Comparison of ENCODE assay signal across 1 cellular context in the genomic region with DNA sequence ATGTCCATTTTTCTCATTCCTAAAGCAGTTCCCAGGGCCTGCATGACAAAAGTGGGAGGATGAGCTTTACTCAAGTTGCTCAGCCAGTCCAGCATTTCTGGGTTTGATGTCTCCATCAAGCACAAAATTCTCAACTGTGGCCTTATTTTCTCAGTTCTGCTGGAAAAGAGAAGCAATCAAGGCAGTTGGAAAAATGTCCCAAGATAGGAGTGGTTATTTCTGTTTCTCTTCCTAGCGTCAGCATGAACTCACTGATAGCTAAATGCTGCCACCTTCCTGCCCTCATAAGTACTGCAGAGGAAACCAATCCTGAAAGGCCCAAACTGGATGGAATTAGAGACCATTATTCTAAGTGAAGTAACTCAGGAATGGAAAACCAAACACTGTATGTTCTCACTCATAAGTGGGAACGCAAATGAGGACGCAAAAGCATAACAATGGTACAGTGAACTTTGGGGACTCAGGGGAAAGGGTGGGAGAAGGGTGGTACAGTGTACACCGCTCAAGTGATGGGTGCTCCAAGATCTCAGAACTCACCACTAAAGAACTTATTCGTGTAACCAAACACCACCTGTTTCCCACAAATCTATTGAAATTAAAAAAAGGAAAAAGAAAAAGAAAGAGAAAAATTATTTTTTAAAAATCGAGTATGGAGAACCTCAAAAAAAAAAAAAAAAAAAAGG.
TF ChIP-seq lines count a peak whose summit lies in the region.

No MANE protein-coding gene starts in this region.

TF ChIP-seq in HepG2, 621 proteins besides CTCF, POLR2A, EP300 and RAD21 (continued from another document and continues in another):
- TF ChIP-seq, protein P1, sequence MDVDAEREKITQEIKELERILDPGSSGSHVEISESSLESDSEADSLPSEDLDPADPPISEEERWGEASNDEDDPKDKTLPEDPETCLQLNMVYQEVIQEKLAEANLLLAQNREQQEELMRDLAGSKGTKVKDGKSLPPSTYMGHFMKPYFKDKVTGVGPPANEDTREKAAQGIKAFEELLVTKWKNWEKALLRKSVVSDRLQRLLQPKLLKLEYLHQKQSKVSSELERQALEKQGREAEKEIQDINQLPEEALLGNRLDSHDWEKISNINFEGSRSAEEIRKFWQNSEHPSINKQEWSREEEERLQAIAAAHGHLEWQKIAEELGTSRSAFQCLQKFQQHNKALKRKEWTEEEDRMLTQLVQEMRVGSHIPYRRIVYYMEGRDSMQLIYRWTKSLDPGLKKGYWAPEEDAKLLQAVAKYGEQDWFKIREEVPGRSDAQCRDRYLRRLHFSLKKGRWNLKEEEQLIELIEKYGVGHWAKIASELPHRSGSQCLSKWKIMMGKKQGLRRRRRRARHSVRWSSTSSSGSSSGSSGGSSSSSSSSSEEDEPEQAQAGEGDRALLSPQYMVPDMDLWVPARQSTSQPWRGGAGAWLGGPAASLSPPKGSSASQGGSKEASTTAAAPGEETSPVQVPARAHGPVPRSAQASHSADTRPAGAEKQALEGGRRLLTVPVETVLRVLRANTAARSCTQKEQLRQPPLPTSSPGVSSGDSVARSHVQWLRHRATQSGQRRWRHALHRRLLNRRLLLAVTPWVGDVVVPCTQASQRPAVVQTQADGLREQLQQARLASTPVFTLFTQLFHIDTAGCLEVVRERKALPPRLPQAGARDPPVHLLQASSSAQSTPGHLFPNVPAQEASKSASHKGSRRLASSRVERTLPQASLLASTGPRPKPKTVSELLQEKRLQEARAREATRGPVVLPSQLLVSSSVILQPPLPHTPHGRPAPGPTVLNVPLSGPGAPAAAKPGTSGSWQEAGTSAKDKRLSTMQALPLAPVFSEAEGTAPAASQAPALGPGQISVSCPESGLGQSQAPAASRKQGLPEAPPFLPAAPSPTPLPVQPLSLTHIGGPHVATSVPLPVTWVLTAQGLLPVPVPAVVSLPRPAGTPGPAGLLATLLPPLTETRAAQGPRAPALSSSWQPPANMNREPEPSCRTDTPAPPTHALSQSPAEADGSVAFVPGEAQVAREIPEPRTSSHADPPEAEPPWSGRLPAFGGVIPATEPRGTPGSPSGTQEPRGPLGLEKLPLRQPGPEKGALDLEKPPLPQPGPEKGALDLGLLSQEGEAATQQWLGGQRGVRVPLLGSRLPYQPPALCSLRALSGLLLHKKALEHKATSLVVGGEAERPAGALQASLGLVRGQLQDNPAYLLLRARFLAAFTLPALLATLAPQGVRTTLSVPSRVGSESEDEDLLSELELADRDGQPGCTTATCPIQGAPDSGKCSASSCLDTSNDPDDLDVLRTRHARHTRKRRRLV (CRISPR knock-in tag; IDR thresholded peaks at IDR 0.05) = no peak
- no peak for TF ChIP-seq DMAP1 (CRISPR knock-in tag; IDR thresholded peaks at IDR 0.05)
- TF ChIP-seq, protein P2, sequence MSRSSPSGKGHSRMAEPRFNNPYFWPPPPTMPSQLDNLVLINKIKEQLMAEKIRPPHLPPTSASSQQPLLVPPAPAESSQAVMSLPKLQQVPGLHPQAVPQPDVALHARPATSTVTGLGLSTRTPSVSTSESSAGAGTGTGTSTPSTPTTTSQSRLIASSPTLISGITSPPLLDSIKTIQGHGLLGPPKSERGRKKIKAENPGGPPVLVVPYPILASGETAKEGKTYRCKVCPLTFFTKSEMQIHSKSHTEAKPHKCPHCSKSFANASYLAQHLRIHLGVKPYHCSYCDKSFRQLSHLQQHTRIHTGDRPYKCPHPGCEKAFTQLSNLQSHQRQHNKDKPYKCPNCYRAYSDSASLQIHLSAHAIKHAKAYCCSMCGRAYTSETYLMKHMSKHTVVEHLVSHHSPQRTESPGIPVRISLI (CRISPR knock-in tag; IDR thresholded peaks at IDR 0.05; ENCODE audit: borderline replicate concordance) = peak; percentile 76; the same call in 1 of the 2 replicates
- TF ChIP-seq, protein P3, sequence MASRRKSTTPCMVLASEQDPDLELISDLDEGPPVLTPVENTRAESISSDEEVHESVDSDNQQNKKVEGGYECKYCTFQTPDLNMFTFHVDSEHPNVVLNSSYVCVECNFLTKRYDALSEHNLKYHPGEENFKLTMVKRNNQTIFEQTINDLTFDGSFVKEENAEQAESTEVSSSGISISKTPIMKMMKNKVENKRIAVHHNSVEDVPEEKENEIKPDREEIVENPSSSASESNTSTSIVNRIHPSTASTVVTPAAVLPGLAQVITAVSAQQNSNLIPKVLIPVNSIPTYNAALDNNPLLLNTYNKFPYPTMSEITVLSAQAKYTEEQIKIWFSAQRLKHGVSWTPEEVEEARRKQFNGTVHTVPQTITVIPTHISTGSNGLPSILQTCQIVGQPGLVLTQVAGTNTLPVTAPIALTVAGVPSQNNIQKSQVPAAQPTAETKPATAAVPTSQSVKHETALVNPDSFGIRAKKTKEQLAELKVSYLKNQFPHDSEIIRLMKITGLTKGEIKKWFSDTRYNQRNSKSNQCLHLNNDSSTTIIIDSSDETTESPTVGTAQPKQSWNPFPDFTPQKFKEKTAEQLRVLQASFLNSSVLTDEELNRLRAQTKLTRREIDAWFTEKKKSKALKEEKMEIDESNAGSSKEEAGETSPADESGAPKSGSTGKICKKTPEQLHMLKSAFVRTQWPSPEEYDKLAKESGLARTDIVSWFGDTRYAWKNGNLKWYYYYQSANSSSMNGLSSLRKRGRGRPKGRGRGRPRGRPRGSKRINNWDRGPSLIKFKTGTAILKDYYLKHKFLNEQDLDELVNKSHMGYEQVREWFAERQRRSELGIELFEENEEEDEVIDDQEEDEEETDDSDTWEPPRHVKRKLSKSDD (CRISPR knock-in tag; IDR thresholded peaks at IDR 0.05; ENCODE audit: low read depth) = no peak
- no peak for TF ChIP-seq ZNF616 (CRISPR knock-in tag; IDR thresholded peaks at IDR 0.05; ENCODE audit: low read depth)
- TF ChIP-seq, protein P4, sequence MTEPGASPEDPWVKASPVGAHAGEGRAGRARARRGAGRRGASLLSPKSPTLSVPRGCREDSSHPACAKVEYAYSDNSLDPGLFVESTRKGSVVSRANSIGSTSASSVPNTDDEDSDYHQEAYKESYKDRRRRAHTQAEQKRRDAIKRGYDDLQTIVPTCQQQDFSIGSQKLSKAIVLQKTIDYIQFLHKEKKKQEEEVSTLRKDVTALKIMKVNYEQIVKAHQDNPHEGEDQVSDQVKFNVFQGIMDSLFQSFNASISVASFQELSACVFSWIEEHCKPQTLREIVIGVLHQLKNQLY (CRISPR knock-in tag; IDR thresholded peaks at IDR 0.05) = no peak
- no peak for TF ChIP-seq HOXA5 (CRISPR knock-in tag; IDR thresholded peaks at IDR 0.05)
- TF ChIP-seq, protein P5, sequence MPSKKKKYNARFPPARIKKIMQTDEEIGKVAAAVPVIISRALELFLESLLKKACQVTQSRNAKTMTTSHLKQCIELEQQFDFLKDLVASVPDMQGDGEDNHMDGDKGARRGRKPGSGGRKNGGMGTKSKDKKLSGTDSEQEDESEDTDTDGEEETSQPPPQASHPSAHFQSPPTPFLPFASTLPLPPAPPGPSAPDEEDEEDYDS (CRISPR knock-in tag; IDR thresholded peaks at IDR 0.05) = no peak; the same call in 1 of the 2 replicates
- no peak for TF ChIP-seq MIER2 (CRISPR knock-in tag; IDR thresholded peaks at IDR 0.05)
- TF ChIP-seq, protein P6, sequence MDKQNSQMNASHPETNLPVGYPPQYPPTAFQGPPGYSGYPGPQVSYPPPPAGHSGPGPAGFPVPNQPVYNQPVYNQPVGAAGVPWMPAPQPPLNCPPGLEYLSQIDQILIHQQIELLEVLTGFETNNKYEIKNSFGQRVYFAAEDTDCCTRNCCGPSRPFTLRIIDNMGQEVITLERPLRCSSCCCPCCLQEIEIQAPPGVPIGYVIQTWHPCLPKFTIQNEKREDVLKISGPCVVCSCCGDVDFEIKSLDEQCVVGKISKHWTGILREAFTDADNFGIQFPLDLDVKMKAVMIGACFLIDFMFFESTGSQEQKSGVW (CRISPR knock-in tag; IDR thresholded peaks at IDR 0.05; ENCODE audit: borderline replicate concordance) = no peak
- TF ChIP-seq, protein P7, sequence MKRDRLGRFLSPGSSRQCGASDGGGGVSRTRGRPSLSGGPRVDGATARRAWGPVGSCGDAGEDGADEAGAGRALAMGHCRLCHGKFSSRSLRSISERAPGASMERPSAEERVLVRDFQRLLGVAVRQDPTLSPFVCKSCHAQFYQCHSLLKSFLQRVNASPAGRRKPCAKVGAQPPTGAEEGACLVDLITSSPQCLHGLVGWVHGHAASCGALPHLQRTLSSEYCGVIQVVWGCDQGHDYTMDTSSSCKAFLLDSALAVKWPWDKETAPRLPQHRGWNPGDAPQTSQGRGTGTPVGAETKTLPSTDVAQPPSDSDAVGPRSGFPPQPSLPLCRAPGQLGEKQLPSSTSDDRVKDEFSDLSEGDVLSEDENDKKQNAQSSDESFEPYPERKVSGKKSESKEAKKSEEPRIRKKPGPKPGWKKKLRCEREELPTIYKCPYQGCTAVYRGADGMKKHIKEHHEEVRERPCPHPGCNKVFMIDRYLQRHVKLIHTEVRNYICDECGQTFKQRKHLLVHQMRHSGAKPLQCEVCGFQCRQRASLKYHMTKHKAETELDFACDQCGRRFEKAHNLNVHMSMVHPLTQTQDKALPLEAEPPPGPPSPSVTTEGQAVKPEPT (CRISPR knock-in tag; IDR thresholded peaks at IDR 0.05; ENCODE audit: low read depth) = no peak
- no peak for TF ChIP-seq ATF7-NPFF (CRISPR knock-in tag; IDR thresholded peaks at IDR 0.05; ENCODE audit: low read depth)
- TF ChIP-seq, protein P8, sequence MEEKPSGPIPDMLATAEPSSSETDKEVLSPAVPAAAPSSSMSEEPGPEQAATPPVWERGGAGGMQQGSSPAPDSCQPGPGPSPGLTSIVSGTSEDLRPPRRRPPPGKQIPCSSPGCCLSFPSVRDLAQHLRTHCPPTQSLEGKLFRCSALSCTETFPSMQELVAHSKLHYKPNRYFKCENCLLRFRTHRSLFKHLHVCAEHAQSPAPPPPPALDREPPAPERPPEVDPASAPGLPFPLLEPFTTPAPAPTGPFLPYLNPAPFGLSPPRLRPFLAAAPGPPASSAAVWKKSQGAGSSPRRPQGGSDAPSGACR (CRISPR knock-in tag; IDR thresholded peaks at IDR 0.05) = no peak
- TF ChIP-seq, protein P9, sequence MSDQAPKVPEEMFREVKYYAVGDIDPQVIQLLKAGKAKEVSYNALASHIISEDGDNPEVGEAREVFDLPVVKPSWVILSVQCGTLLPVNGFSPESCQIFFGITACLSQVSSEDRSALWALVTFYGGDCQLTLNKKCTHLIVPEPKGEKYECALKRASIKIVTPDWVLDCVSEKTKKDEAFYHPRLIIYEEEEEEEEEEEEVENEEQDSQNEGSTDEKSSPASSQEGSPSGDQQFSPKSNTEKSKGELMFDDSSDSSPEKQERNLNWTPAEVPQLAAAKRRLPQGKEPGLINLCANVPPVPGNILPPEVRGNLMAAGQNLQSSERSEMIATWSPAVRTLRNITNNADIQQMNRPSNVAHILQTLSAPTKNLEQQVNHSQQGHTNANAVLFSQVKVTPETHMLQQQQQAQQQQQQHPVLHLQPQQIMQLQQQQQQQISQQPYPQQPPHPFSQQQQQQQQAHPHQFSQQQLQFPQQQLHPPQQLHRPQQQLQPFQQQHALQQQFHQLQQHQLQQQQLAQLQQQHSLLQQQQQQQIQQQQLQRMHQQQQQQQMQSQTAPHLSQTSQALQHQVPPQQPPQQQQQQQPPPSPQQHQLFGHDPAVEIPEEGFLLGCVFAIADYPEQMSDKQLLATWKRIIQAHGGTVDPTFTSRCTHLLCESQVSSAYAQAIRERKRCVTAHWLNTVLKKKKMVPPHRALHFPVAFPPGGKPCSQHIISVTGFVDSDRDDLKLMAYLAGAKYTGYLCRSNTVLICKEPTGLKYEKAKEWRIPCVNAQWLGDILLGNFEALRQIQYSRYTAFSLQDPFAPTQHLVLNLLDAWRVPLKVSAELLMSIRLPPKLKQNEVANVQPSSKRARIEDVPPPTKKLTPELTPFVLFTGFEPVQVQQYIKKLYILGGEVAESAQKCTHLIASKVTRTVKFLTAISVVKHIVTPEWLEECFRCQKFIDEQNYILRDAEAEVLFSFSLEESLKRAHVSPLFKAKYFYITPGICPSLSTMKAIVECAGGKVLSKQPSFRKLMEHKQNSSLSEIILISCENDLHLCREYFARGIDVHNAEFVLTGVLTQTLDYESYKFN (CRISPR knock-in tag; conservative IDR thresholded peaks at IDR 0.05) = peak; percentile 46
- TF ChIP-seq ZNF205 (CRISPR knock-in tag; IDR thresholded peaks at IDR 0.05) = 0 out of 2 replicates have a peak, but pooled peaks have one; percentile 35
- TF ChIP-seq ZNF761 (CRISPR knock-in tag; conservative IDR thresholded peaks at IDR 0.05) = no peak
- TF ChIP-seq AHR (CRISPR knock-in tag; IDR thresholded peaks at IDR 0.05) = no peak
- TF ChIP-seq SMARCE1 (IDR thresholded peaks at IDR 0.05; ENCODE audit: borderline replicate concordance) = no peak
- no peak for TF ChIP-seq AKAP8 (CRISPR knock-in tag; IDR thresholded peaks at IDR 0.05)
- no peak for TF ChIP-seq MTF2 (CRISPR knock-in tag; IDR thresholded peaks at IDR 0.05; ENCODE audit: borderline replicate concordance)
- TF ChIP-seq, protein P10, sequence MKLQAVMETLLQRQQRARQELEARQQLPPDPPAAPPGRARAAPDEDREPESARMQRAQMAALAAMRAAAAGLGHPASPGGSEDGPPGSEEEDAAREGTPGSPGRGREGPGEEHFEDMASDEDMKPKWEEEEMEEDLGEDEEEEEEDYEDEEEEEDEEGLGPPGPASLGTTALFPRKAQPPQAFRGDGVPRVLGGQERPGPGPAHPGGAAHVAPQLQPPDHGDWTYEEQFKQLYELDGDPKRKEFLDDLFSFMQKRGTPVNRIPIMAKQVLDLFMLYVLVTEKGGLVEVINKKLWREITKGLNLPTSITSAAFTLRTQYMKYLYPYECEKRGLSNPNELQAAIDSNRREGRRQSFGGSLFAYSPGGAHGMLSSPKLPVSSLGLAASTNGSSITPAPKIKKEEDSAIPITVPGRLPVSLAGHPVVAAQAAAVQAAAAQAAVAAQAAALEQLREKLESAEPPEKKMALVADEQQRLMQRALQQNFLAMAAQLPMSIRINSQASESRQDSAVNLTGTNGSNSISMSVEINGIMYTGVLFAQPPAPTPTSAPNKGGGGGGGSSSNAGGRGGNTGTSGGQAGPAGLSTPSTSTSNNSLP (IDR thresholded peaks at IDR 0.05; ENCODE audit: low read depth, low read length) = peak; percentile 42; the same call in 1 of the 2 replicates
- TF ChIP-seq, protein P11, sequence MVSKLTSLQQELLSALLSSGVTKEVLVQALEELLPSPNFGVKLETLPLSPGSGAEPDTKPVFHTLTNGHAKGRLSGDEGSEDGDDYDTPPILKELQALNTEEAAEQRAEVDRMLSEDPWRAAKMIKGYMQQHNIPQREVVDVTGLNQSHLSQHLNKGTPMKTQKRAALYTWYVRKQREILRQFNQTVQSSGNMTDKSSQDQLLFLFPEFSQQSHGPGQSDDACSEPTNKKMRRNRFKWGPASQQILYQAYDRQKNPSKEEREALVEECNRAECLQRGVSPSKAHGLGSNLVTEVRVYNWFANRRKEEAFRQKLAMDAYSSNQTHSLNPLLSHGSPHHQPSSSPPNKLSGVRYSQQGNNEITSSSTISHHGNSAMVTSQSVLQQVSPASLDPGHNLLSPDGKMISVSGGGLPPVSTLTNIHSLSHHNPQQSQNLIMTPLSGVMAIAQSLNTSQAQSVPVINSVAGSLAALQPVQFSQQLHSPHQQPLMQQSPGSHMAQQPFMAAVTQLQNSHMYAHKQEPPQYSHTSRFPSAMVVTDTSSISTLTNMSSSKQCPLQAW (CRISPR knock-in tag; IDR thresholded peaks at IDR 0.05) = peak; percentile 57
- TF ChIP-seq, protein P12, sequence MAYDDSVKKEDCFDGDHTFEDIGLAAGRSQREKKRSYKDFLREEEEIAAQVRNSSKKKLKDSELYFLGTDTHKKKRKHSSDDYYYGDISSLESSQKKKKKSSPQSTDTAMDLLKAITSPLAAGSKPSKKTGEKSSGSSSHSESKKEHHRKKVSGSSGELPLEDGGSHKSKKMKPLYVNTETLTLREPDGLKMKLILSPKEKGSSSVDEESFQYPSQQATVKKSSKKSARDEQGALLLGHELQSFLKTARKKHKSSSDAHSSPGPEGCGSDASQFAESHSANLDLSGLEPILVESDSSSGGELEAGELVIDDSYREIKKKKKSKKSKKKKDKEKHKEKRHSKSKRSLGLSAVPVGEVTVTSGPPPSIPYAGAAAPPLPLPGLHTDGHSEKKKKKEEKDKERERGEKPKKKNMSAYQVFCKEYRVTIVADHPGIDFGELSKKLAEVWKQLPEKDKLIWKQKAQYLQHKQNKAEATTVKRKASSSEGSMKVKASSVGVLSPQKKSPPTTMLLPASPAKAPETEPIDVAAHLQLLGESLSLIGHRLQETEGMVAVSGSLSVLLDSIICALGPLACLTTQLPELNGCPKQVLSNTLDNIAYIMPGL (CRISPR knock-in tag; IDR thresholded peaks at IDR 0.05; ENCODE audit: borderline replicate concordance in 1 of 2, low read depth in 1 of 2) = peak; percentile 42 to 62; a peak in 2 of 4 replicates
